In the genomic region with DNA sequence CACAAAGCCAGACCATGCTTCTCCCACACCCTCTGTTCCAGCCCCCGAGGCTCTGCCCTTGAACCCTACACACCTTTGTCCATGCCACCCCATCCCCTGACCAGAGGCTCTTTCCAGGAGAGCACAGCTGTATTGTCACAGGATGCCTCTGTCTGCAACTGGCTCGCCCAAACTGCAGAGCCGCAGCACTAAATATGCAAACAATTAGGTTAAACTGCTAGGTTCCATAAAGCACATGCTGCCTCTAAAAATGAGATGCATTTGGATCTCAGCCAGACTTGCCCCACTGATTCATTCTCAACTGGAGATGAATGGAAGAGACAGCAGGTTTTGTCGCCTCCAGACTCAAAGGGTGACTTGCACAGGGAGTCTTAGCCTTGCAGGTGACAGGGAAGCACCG, we compare ENCODE assay signal across 18 cellular contexts.
A peak's percentile ranks its signal among the peaks of the same experiment; 100 is the strongest.
DNase-seq lines count a peak whose midpoint lies in the region; ATAC-seq and TF ChIP-seq lines count a peak whose summit lies in the region.
"Had no signal": no experiment of that assay in that cellular context is flagged by ENCODE, and none has a peak within 500 bp of the region (broad histone marks: within the 10 kb centered on the region; RNA-seq: fewer than 3 reads in every experiment).

No MANE protein-coding gene starts in this region.

- TF ChIP-seq CTCF in GM12864 (IDR thresholded peaks at IDR 0.05; ENCODE audit: low read depth, low read length, missing control alignments) = no peak
- no peak for TF ChIP-seq CTCF in Peyer's patch (IDR thresholded peaks at IDR 0.05)

- H3K27me3 ChIP-seq in Peyer's patch = no peaks in the 10 kb centered on the region
- H3K27me3 ChIP-seq: brain microvascular endothelial cell, testis had no signal

- H3K36me3 ChIP-seq in Peyer's patch = peaks cover 0 to 47% (median 0%) of the 10 kb centered on the region in 3 donors
- H3K36me3 ChIP-seq: brain microvascular endothelial cell had no signal

- H3K9me3 ChIP-seq in Peyer's patch = no peaks in the 10 kb centered on the region
- H3K9me3 ChIP-seq: testis had no signal

- H3K4me1 ChIP-seq in Peyer's patch = no peaks in the 10 kb centered on the region
- H3K4me1 ChIP-seq: testis had no signal

- DNase-seq in GM12864 (ENCODE audit: low read depth) (peak; percentile 19), NCI-H526 treated with DMSO at 0.1 percent for 48 hours (lab: John Stamatoyannopoulos, UW) (peak; percentile 72), kidney tubule cell (ENCODE audit: low spot score) (peak; percentile 12), erythroblast (lab: John Stamatoyannopoulos, UW) (no peak), activated T-cell treated with anti-CD3 and anti-CD28 coated beads for 4 hours (no peak), Peyer's patch (no peak)
- DNase-seq: activated CD4-positive, alpha-beta T cell treated with anti-CD3 and anti-CD28 coated beads, Interleukin-2, amount 10 ng/mL, durations not matched to agents 7 days and 5 days; brain microvascular endothelial cell; DND-41; hypothalamus; NCI-H1417 treated with DMSO at 0.1 percent for 48 hours; NCI-H510A treated with DMSO at 0.1 percent for 48 hours; stimulated activated CD4-positive, alpha-beta T cell treated with anti-CD3 and anti-CD28 coated beads, Interleukin-15, amount 100 ng/mL, for 24 hours; testis had no signal

- H3K4me3 ChIP-seq in GM12864 (ENCODE audit: low read depth, low read length) (no peak overlapping the region), Peyer's patch (no peak overlapping the region)
- H3K4me3 ChIP-seq: GM23338, testis had no signal

- ATAC-seq in GM19351 (IDR thresholded peaks at IDR 0.05; ENCODE audit: unreplicated experiment) = peak; percentile 91
- ATAC-seq: GM23338 had no signal

- TF ChIP-seq POLR2A in erythroblast (IDR thresholded peaks at IDR 0.05; ENCODE audit: low read length) (no peak), Peyer's patch (IDR thresholded peaks at IDR 0.05) (no peak)

- no peak overlapping the region for H3K27ac ChIP-seq in Peyer's patch
- H3K27ac ChIP-seq: brain microvascular endothelial cell, C4-2B, KMS-11, testis had no signal

Comparison
In these comparisons a context has a peak if more than half of its experiments do, and no peak if none do; other contexts are left out.
1. DNase-seq: peak in GM12864 (single experiment), NCI-H526 treated with DMSO at 0.1 percent for 48 hours (single experiment) and kidney tubule cell (single experiment); none in erythroblast (0 of 2), activated T-cell treated with anti-CD3 and anti-CD28 coated beads for 4 hours (single experiment) and Peyer's patch (0 of 3).